In genomic region chr1:52534928-52535764, GRCh38 we compare ENCODE assay signal across 1 cellular context.
TF ChIP-seq lines count a peak whose summit lies in the region.

No MANE protein-coding gene starts in this region.

TF ChIP-seq in K562, 482 proteins besides CTCF, POLR2A, EP300 and RAD21 (continued from another document and continues in another):
- no peak for TF ChIP-seq RREB1 (CRISPR knock-in tag; IDR thresholded peaks at IDR 0.05)
- TF ChIP-seq ZBTB26 (CRISPR knock-in tag; IDR thresholded peaks at IDR 0.05) = no peak
- TF ChIP-seq SREBF2 (CRISPR knock-in tag; IDR thresholded peaks at IDR 0.05) = no peak
- 0 out of 2 replicates have a peak, but pooled peaks have one; percentile 30 for TF ChIP-seq SMARCE1 (IDR thresholded peaks at IDR 0.05)
- TF ChIP-seq TFE3 (CRISPR knock-in tag; IDR thresholded peaks at IDR 0.05) = no peak
- TF ChIP-seq JUN (IDR thresholded peaks at IDR 0.05; ENCODE audit: borderline replicate concordance, low read depth, low read length) = no peak
- no peak for TF ChIP-seq JUN (CRISPR knock-in tag; IDR thresholded peaks at IDR 0.05; ENCODE audit: borderline replicate concordance)
- TF ChIP-seq ZNF668 (CRISPR knock-in tag; IDR thresholded peaks at IDR 0.05) = no peak
- TF ChIP-seq NFIX (CRISPR knock-in tag; IDR thresholded peaks at IDR 0.05; ENCODE audit: low read depth) = no peak
- no peak for TF ChIP-seq ZNF764 (CRISPR knock-in tag; IDR thresholded peaks at IDR 0.05; ENCODE audit: low read depth)
- peak; percentile 37; the same call in 1 of the 2 replicates for TF ChIP-seq JUND (IDR thresholded peaks at IDR 0.05; ENCODE audit: borderline replicate concordance, low read depth, low read length)
- no peak for TF ChIP-seq JUND (tag; IDR thresholded peaks at IDR 0.05; ENCODE audit: borderline replicate concordance, low read depth, low read length)
- peak; percentile 34; the same call in 1 of the 2 replicates for TF ChIP-seq MAFK (IDR thresholded peaks at IDR 0.05; ENCODE audit: low read length)
- no peak for TF ChIP-seq RBM17 (IDR thresholded peaks at IDR 0.05; ENCODE audit: borderline replicate concordance, low read depth, low read length)
- no peak for TF ChIP-seq ZNF445 (CRISPR knock-in tag; IDR thresholded peaks at IDR 0.05; ENCODE audit: low read depth)
- no peak for TF ChIP-seq NFRKB (IDR thresholded peaks at IDR 0.05; ENCODE audit: low read depth)
- no peak for TF ChIP-seq NFYB (IDR thresholded peaks at IDR 0.05; ENCODE audit: extremely low read depth, insufficient read length)
- no peak for TF ChIP-seq E2F3 (CRISPR knock-in tag; IDR thresholded peaks at IDR 0.05)
- no peak for TF ChIP-seq THAP7 (CRISPR knock-in tag; IDR thresholded peaks at IDR 0.05)
- TF ChIP-seq TRIM25 (IDR thresholded peaks at IDR 0.05; ENCODE audit: borderline replicate concordance) = no peak
- TF ChIP-seq TCF7 (IDR thresholded peaks at IDR 0.05; ENCODE audit: borderline replicate concordance) = no peak
- TF ChIP-seq COPS2 (conservative IDR thresholded peaks at IDR 0.05) = no peak
- no peak for TF ChIP-seq ARHGAP35 (IDR thresholded peaks at IDR 0.05; ENCODE audit: partially characterized antibody)
- no peak for TF ChIP-seq GMEB1 (CRISPR knock-in tag; IDR thresholded peaks at IDR 0.05)
- TF ChIP-seq ILF3 (IDR thresholded peaks at IDR 0.05; ENCODE audit: borderline replicate concordance) = no peak
- peak; percentile 25; the same call in 1 of the 2 replicates for TF ChIP-seq MAFF (IDR thresholded peaks at IDR 0.05; ENCODE audit: low read length)
- peak; percentile 46; the same call in 1 of the 2 replicates for TF ChIP-seq ZFP30 (CRISPR knock-in tag; IDR thresholded peaks at IDR 0.05; ENCODE audit: borderline replicate concordance)
- TF ChIP-seq TAF9B (IDR thresholded peaks at IDR 0.05; ENCODE audit: partially characterized antibody) = peak; percentile 41
- no peak for TF ChIP-seq ETS1 (conservative IDR thresholded peaks at IDR 0.05; ENCODE audit: control insufficient read depth, low read depth, low read length)
- no peak for TF ChIP-seq CREM (IDR thresholded peaks at IDR 0.05; ENCODE audit: low read depth)
- TF ChIP-seq ZNF318 (IDR thresholded peaks at IDR 0.05; ENCODE audit: borderline replicate concordance in 1 of 2, low read depth in 1 of 2) = peak in 1 of 2 experiments; percentile 36; a peak in 1 of 4 replicates
- TF ChIP-seq ATF2 (CRISPR knock-in tag; IDR thresholded peaks at IDR 0.05) = no peak
- TF ChIP-seq GATAD2A (IDR thresholded peaks at IDR 0.05) = no peak
